In the genomic region with DNA sequence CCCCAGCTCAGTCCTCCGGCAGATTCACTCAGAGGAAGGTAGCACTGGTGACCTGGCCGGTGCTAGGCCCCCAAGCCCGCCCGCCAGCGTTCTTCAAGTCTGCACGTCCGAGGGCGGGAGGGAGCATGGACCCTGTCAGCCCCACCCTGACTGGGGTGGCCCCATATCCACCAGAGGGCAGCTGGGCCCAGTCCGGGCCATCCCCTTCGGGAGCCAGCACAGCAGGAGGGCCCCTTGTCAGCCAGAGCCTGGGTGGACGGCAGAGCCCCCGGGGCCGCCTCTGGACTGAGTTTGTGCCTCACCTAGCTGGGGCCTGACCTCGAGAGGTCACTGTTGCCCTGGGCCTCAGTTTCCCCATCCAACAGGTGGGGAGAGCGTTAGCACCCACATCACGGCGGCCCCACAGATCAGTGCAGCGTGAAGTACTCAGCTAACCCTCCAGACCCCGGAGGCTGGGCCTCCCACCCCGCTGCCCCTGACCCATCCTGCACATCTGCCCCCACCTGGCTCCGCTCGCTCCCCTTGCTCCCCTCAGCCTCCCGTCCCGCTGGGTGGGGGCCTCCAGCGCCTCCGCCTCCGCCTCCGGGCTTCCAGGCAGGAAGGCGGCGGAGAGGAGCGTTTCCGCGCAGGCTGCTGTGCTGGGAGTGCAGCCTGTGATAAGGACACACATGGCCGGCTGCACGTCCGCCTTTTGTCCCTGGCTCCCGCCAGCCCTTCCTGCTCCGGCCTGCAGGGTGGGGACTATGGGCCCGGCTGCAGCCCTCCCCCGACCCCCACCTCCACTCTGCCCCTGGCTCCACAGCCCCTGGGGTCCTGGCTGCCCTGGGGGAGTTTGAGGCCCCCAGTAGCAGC, we compare ENCODE assay signal across 9 cellular contexts. TPM values are rescaled to one million over a fixed set of nuclear protein-coding genes. Genes with fewer than 3 reads are reported as not detected.
A peak's percentile ranks its signal among the peaks of the same experiment; 100 is the strongest.
DNase-seq lines count a peak whose midpoint lies in the region; ATAC-seq and TF ChIP-seq lines count a peak whose summit lies in the region.
"Had no signal": no experiment of that assay in that cellular context is flagged by ENCODE, and none has a peak within 500 bp of the region (broad histone marks: within the 10 kb centered on the region; RNA-seq: fewer than 3 reads in every experiment).

No MANE protein-coding gene starts in this region.

- peaks cover 0 to 8% of the 10 kb centered on the region in 2 donors for H3K4me1 ChIP-seq in ascending aorta

- peak overlapping the region in 1 of 2 donors; percentile 36 for H3K4me3 ChIP-seq in ascending aorta

- H3K9me3 Mint-ChIP-seq in activated naive CD4-positive, alpha-beta T cell treated with anti-CD3 and anti-CD28 coated beads, Interleukin-2, amount 50 U/mL, for 72 hours: no peaks in the 10 kb centered on the region
- no peaks in the 10 kb centered on the region for H3K9me3 Mint-ChIP-seq in activated naive CD4-positive, alpha-beta T cell treated with anti-CD3 and anti-CD28 coated beads, Interleukin-2, amount 10 ng/mL, durations not matched to agents 7 days and 5 days
- H3K9me3 Mint-ChIP-seq in mesothelial cell of epicardium: peaks cover 4% of the 10 kb centered on the region

- H3K36me3 Mint-ChIP-seq in activated naive CD4-positive, alpha-beta T cell treated with anti-CD3 and anti-CD28 coated beads, Interleukin-2, amount 50 U/mL, for 72 hours: no peaks in the 10 kb centered on the region
- H3K36me3 Mint-ChIP-seq in activated naive CD4-positive, alpha-beta T cell treated with anti-CD3 and anti-CD28 coated beads, Interleukin-2, amount 10 ng/mL, durations not matched to agents 7 days and 5 days: no peaks in the 10 kb centered on the region
- H3K36me3 Mint-ChIP-seq in mesothelial cell of epicardium: no peaks in the 10 kb centered on the region

- ATAC-seq in activated naive CD4-positive, alpha-beta T cell treated with anti-CD3 and anti-CD28 coated beads, Interleukin-2, amount 50 U/mL, for 72 hours: no peak
- ATAC-seq in esophagus mucosa (peak; percentile 40), GM19035 (IDR thresholded peaks at IDR 0.05; ENCODE audit: unreplicated experiment) (no peak)

- peaks cover 87% of the 10 kb centered on the region for H3K27me3 Mint-ChIP-seq in activated naive CD4-positive, alpha-beta T cell treated with anti-CD3 and anti-CD28 coated beads, Interleukin-2, amount 10 ng/mL, durations not matched to agents 7 days and 5 days
- H3K27me3 Mint-ChIP-seq in mesothelial cell of epicardium (ENCODE audit: low read depth): peaks cover 17% of the 10 kb centered on the region

- CTCF ChIA-PET in activated naive CD4-positive, alpha-beta T cell treated with anti-CD3 and anti-CD28 coated beads, Interleukin-2, amount 10 ng/mL, durations not matched to agents 7 days and 5 days (lab: Charles Lee): interaction anchor here (0.9 to 1.5 kb wide), 3 partner anchors 10 to 162 kb away, joined by 3 to 6 read pairs (median 3); no protein-coding TSS in a partner anchor

- DNase-seq in activated naive CD4-positive, alpha-beta T cell treated with anti-CD3 and anti-CD28 coated beads, Interleukin-2, amount 50 U/mL, for 72 hours (ENCODE audit: low spot score in 2 of 2): peak; percentile 6 to 51
- DNase-seq in activated naive CD4-positive, alpha-beta T cell treated with anti-CD3 and anti-CD28 coated beads, Interleukin-2, amount 10 ng/mL, durations not matched to agents 7 days and 5 days: no peak
- DNase-seq in mesothelial cell of epicardium (ENCODE audit: low spot score in 2 of 2, unreplicated experiment in 2 of 2): peak; percentile 21 to 43
- DNase-seq in ureter (ENCODE audit: low spot score): peak; percentile 75
- no peak for DNase-seq in ascending aorta (ENCODE audit: low spot score in 2 of 2)
- DNase-seq in SIG-M5 (lab: John Stamatoyannopoulos, UW): no peak
- DNase-seq: nucleus accumbens had no signal

- TF ChIP-seq CTCF in mesothelial cell of epicardium (IDR thresholded peaks at IDR 0.05; ENCODE audit: unreplicated experiment) (no peak), ascending aorta (IDR thresholded peaks at IDR 0.05) (peak in 1 of 3 experiments; percentile 9)

- no peaks in the 10 kb centered on the region for H3K27me3 ChIP-seq in ascending aorta

- H3K27ac ChIP-seq in ascending aorta: peak overlapping the region in 1 of 2 donors; percentile 50

- H3K4me1 Mint-ChIP-seq in activated naive CD4-positive, alpha-beta T cell treated with anti-CD3 and anti-CD28 coated beads, Interleukin-2, amount 10 ng/mL, durations not matched to agents 7 days and 5 days: peaks cover 8% of the 10 kb centered on the region
- peaks cover 2% of the 10 kb centered on the region for H3K4me1 Mint-ChIP-seq in mesothelial cell of epicardium

- no peak overlapping the region for H3K4me3 Mint-ChIP-seq in activated naive CD4-positive, alpha-beta T cell treated with anti-CD3 and anti-CD28 coated beads, Interleukin-2, amount 10 ng/mL, durations not matched to agents 7 days and 5 days
- no peak overlapping the region for H3K4me3 Mint-ChIP-seq in mesothelial cell of epicardium

- no peak overlapping the region for H3K27ac Mint-ChIP-seq in activated naive CD4-positive, alpha-beta T cell treated with anti-CD3 and anti-CD28 coated beads, Interleukin-2, amount 50 U/mL, for 72 hours
- H3K27ac Mint-ChIP-seq in activated naive CD4-positive, alpha-beta T cell treated with anti-CD3 and anti-CD28 coated beads, Interleukin-2, amount 10 ng/mL, durations not matched to agents 7 days and 5 days: no peak overlapping the region
- no peak overlapping the region for H3K27ac Mint-ChIP-seq in mesothelial cell of epicardium

- no peaks in the 10 kb centered on the region for H3K9me3 ChIP-seq in ascending aorta

- no peaks in the 10 kb centered on the region for H3K36me3 ChIP-seq in ascending aorta

- intact Hi-C loops in ascending aorta (cut with DNase I): no loop called here

RNA-seq across cellular contexts. Expression of gene EGFL7, which starts 16.6 kb away (rescaled TPM):
- 1 to 10 TPM in 1 of 2 donors, under 1 TPM in 1; 0.61 to 1.6 TPM for total RNA-seq in activated naive CD4-positive, alpha-beta T cell treated with anti-CD3 and anti-CD28 coated beads, Interleukin-2, amount 50 U/mL, for 72 hours
- 13.0 TPM for total RNA-seq in esophagus mucosa
- 35.6 to 39.3 TPM (median 38.2 TPM) in 3 replicates for total RNA-seq in mesothelial cell of epicardium
- 109 TPM for total RNA-seq in ureter
- total RNA-seq in ascending aorta: 443 TPM

RNA-seq across cellular contexts. Expression of gene AGPAT2, which starts 41.1 kb away (rescaled TPM):
- 10 to 100 TPM in 1 of 2 donors, 1 to 10 TPM in 1; 7.4 to 18.9 TPM for total RNA-seq in activated naive CD4-positive, alpha-beta T cell treated with anti-CD3 and anti-CD28 coated beads, Interleukin-2, amount 50 U/mL, for 72 hours
- 91.7 TPM for total RNA-seq in esophagus mucosa
- 32.8 to 36.1 TPM (median 34.9 TPM) in 3 replicates for total RNA-seq in mesothelial cell of epicardium
- total RNA-seq in ureter: 52.2 TPM
- total RNA-seq in ascending aorta: 129 TPM

Comparison
In these comparisons a context has a peak if more than half of its experiments do, and no peak if none do; other contexts are left out.
1. DNase-seq: peak in activated naive CD4-positive, alpha-beta T cell treated with anti-CD3 and anti-CD28 coated beads, Interleukin-2, amount 50 U/mL, for 72 hours (2 of 2), mesothelial cell of epicardium (2 of 2) and ureter (single experiment); none in activated naive CD4-positive, alpha-beta T cell treated with anti-CD3 and anti-CD28 coated beads, Interleukin-2, amount 10 ng/mL, durations not matched to agents 7 days and 5 days (single experiment), ascending aorta (0 of 2) and SIG-M5 (single experiment).